8 cellular contexts compared by ENCODE assay signal in genomic region chr12:132414634-132415340, GRCh38.
DNase-seq lines count a peak whose midpoint lies in the region; ATAC-seq and TF ChIP-seq lines count a peak whose summit lies in the region.

No MANE protein-coding gene starts in this region.

- peak; percentile 59 for DNase-seq in DMS53 treated with DMSO at 0.1 percent for 48 hours (lab: John Stamatoyannopoulos, UW; ENCODE audit: unreplicated experiment)
- DNase-seq in SHP77 treated with DMSO at 0.1 percent for 48 hours (lab: John Stamatoyannopoulos, UW) = peak; percentile 43
- peak; percentile 88 for DNase-seq in activated effector memory CD4-positive, alpha-beta T cell treated with anti-CD3 and anti-CD28 coated beads, Interleukin-2, amount 50 U/mL, for 16 hours
- peak; percentile 74 for DNase-seq in germinal center (ENCODE audit: low spot score)
- peak; percentile 58 for DNase-seq in pons (ENCODE audit: low spot score)
- DNase-seq in type B pancreatic cell (ENCODE audit: extremely low spot score, unreplicated experiment) = peak; percentile 85

- peak; percentile 89 for TF ChIP-seq CTCF in Loucy (conservative IDR thresholded peaks at IDR 0.05; ENCODE audit: low read length)
- TF ChIP-seq CTCF in type B pancreatic cell (conservative IDR thresholded peaks at IDR 0.05) = peak; percentile 94

- H3K27ac Mint-ChIP-seq in type B pancreatic cell = no peak overlapping the region

- H3K9me3 Mint-ChIP-seq in type B pancreatic cell = no peaks in the 10 kb centered on the region

- no peaks in the 10 kb centered on the region for H3K36me3 ChIP-seq in Loucy (ENCODE audit: insufficient read depth, low read length)

- H4K20me1 ChIP-seq in Loucy (ENCODE audit: insufficient read depth, low read length, poor library complexity, severe bottlenecking) = no peaks in the 10 kb centered on the region

- no peaks in the 10 kb centered on the region for H3K36me3 Mint-ChIP-seq in type B pancreatic cell

- H3K9ac ChIP-seq in Loucy (ENCODE audit: low read depth, low read length, poor library complexity, severe bottlenecking) = peak overlapping the region; percentile 43

- no peaks in the 10 kb centered on the region for H3K79me2 ChIP-seq in Loucy (ENCODE audit: insufficient read depth, low read length)

- no peaks in the 10 kb centered on the region for H3F3A ChIP-seq in Loucy (ENCODE audit: low read depth)

- no peak overlapping the region for H3K4me3 Mint-ChIP-seq in type B pancreatic cell

- peaks cover 6% of the 10 kb centered on the region for H3K4me1 ChIP-seq in Loucy (ENCODE audit: insufficient read depth, low read length, poor library complexity, severe bottlenecking)

- H3K4me2 ChIP-seq in Loucy (ENCODE audit: low read depth, low read length, poor library complexity, severe bottlenecking) = peak overlapping the region; percentile 49

- no peaks in the 10 kb centered on the region for H3K27me3 ChIP-seq in Loucy (ENCODE audit: insufficient read depth, low read length, poor library complexity, severe bottlenecking)

- peak overlapping the region; percentile 75 for H2AFZ ChIP-seq in Loucy (ENCODE audit: low read length)

- no peaks in the 10 kb centered on the region for H3K9me3 ChIP-seq in Loucy (ENCODE audit: insufficient read depth, low read depth, low read length)

- peak; percentile 79 for ATAC-seq in GM21786 (IDR thresholded peaks at IDR 0.05; ENCODE audit: unreplicated experiment)

- no peaks in the 10 kb centered on the region for H3K9me2 ChIP-seq in Loucy (replicated peaks; ENCODE audit: low read depth, low read length)

- H3K4me3 ChIP-seq in Loucy (ENCODE audit: low read length, poor library complexity, severe bottlenecking) = no peak overlapping the region

- H3K27me3 Mint-ChIP-seq in type B pancreatic cell = peaks cover 24% of the 10 kb centered on the region

- H3K4me1 Mint-ChIP-seq in type B pancreatic cell (ENCODE audit: unreplicated experiment) = peaks cover 4% of the 10 kb centered on the region
